Comparison of ENCODE assay signal across 8 cellular contexts in genomic region chr1:26145041-26145959, GRCh38. TPM values are rescaled to one million over a fixed set of nuclear protein-coding genes. Genes with fewer than 3 reads are reported as not detected.
DNase-seq lines count a peak whose midpoint lies in the region; ATAC-seq and TF ChIP-seq lines count a peak whose summit lies in the region.

No MANE protein-coding gene starts in this region.

- H3K27me3 Mint-ChIP-seq in central memory CD8-positive, alpha-beta T cell = peaks cover 47% of the 10 kb centered on the region

- H3K36me3 ChIP-seq in BE2C = no peaks in the 10 kb centered on the region
- no peaks in the 10 kb centered on the region for H3K36me3 ChIP-seq in HEK293 (ENCODE audit: control insufficient read depth in 2 of 2, insufficient read depth in 1 of 2, low read length in 2 of 2)

- POLR2A ChIA-PET in HEK293 (lab: Yijun Ruan, JAX) = interaction anchor here (0.5 to 1.6 kb wide), 8 partner anchors 8 to 110 kb away, joined by 3 to 10 read pairs (median 4); partner anchors contain the start of genes CEP85, PDIK1L and ZNF593

- CTCF ChIA-PET in HEK293 (lab: Yijun Ruan, JAX) = interaction anchor here (0.6 to 7.4 kb wide), 44 partner anchors 9 to 272 kb away, joined by 3 to 129 read pairs (median 5); partner anchors contain the start of genes CEP85, FAM110D and ZNF593

- TF ChIP-seq CTCF in BE2C (IDR thresholded peaks at IDR 0.05; ENCODE audit: low read depth, low read length) (peak; percentile 68), HEK293 (tag by site-specific recombination; IDR thresholded peaks at IDR 0.05) (peak; percentile 79)

- H3K4me3 Mint-ChIP-seq in central memory CD8-positive, alpha-beta T cell = no peak overlapping the region

- DNase-seq in BE2C (peak; percentile 75), NCI-H446 (lab: John Stamatoyannopoulos, UW) (peak; percentile 89 to 90), left colon (peak; percentile 77 to 88)
- peak; percentile 56 to 58 for DNase-seq in central memory CD8-positive, alpha-beta T cell (ENCODE audit: low spot score in 2 of 2)
- DNase-seq in stimulated activated CD4-positive, alpha-beta T cell treated with anti-CD3 and anti-CD28 coated beads, Interleukin-2, amount 100 ng/mL, for 4 hours (ENCODE audit: low read depth) = peak; percentile 59

- H3K9me3 ChIP-seq in BE2C (no peaks in the 10 kb centered on the region), HEK293 (ENCODE audit: control insufficient read depth, insufficient read depth, low read depth, low read length) (no peaks in the 10 kb centered on the region)

- peak; percentile 67 to 92 for ATAC-seq in activated CD4-positive, CD25-positive, alpha-beta regulatory T cell treated with anti-CD3 and anti-CD28 coated beads, Interleukin-2, amount 50 U/mL, for 24 hours
- peak; percentile 73 for ATAC-seq in central memory CD8-positive, alpha-beta T cell (replicated peaks; ENCODE audit: extremely low read depth, poor library complexity, severe bottlenecking)
- peak; percentile 99 for ATAC-seq in left colon
- no peak for ATAC-seq in HG03521 (IDR thresholded peaks at IDR 0.05; ENCODE audit: unreplicated experiment)

- H3K4me1 ChIP-seq in BE2C (no peaks in the 10 kb centered on the region), HEK293 (ENCODE audit: control insufficient read depth, insufficient read depth, low read length) (no peaks in the 10 kb centered on the region)

- intact Hi-C loops in left colon (cut with DNase I, micrococcal nuclease) = loop anchor here (2.0 to 5.0 kb wide), 3 partner anchors 40 to 108 kb away; no protein-coding TSS in a partner anchor

- no peak overlapping the region for H3K4me3 ChIP-seq in BE2C (ENCODE audit: low read depth, low read length)
- H3K4me3 ChIP-seq in HEK293 (ENCODE audit: low read depth, low read length) = no peak overlapping the region

- peaks cover 5% of the 10 kb centered on the region for H3K4me1 Mint-ChIP-seq in central memory CD8-positive, alpha-beta T cell

- H3K27ac Mint-ChIP-seq in central memory CD8-positive, alpha-beta T cell (ENCODE audit: low read depth) = no peak overlapping the region

- H3K27me3 ChIP-seq in BE2C = no peaks in the 10 kb centered on the region

- H3K9me3 Mint-ChIP-seq in central memory CD8-positive, alpha-beta T cell = no peaks in the 10 kb centered on the region

- H3K36me3 Mint-ChIP-seq in central memory CD8-positive, alpha-beta T cell (ENCODE audit: insufficient read depth) = peaks cover 1% of the 10 kb centered on the region

- H3K27ac ChIP-seq in HEK293 (ENCODE audit: extremely low read depth, low read depth, low read length) = no peak overlapping the region

TF ChIP-seq in HEK293, 187 proteins besides CTCF, POLR2A, EP300 and RAD21:
- peak; percentile 50; the same call in 1 of the 2 replicates for TF ChIP-seq ZNF561 (tag by site-specific recombination; IDR thresholded peaks at IDR 0.05; ENCODE audit: borderline replicate concordance)
- 0 out of 2 replicates have a peak, but pooled peaks have one; percentile 25 for TF ChIP-seq GLIS2 (tag by site-specific recombination; IDR thresholded peaks at IDR 0.05)
- TF ChIP-seq ZNF394 (tag by site-specific recombination; IDR thresholded peaks at IDR 0.05; ENCODE audit: borderline replicate concordance) = peak; percentile 42; the same call in 1 of the 2 replicates
- TF ChIP-seq ZNF747 (tag by site-specific recombination; IDR thresholded peaks at IDR 0.05) = no peak
- TF ChIP-seq KLF10 (tag by site-specific recombination; IDR thresholded peaks at IDR 0.05) = 0 out of 2 replicates have a peak, but pooled peaks have one; percentile 25
- TF ChIP-seq ZSCAN30 (tag by site-specific recombination; IDR thresholded peaks at IDR 0.05) = 0 out of 2 replicates have a peak, but pooled peaks have one; percentile 29
- TF ChIP-seq ZNF341 (tag by site-specific recombination; IDR thresholded peaks at IDR 0.05; ENCODE audit: low read depth) = 0 out of 2 replicates have a peak, but pooled peaks have one; percentile 18
- TF ChIP-seq SP7 (tag by site-specific recombination; IDR thresholded peaks at IDR 0.05) = peak; percentile 19; the same call in 1 of the 2 replicates
- no peak for TF ChIP-seq SCRT1 (tag by site-specific recombination; IDR thresholded peaks at IDR 0.05; ENCODE audit: borderline replicate concordance)
- peak; percentile 67 for TF ChIP-seq ZIC2 (tag by site-specific recombination; IDR thresholded peaks at IDR 0.05)
- TF ChIP-seq ZNF660 (tag by site-specific recombination; IDR thresholded peaks at IDR 0.05) = peak; percentile 56; the same call in 1 of the 2 replicates
- no peak for TF ChIP-seq ZNF596 (tag by site-specific recombination; IDR thresholded peaks at IDR 0.05)
- peak; percentile 91 for TF ChIP-seq ZNF335 (tag by site-specific recombination; conservative IDR thresholded peaks at IDR 0.05)
- TF ChIP-seq ZNF654 (tag by site-specific recombination; IDR thresholded peaks at IDR 0.05; ENCODE audit: low read depth) = peak; percentile 87
- TF ChIP-seq IKZF3 (tag by site-specific recombination; IDR thresholded peaks at IDR 0.05) = peak; percentile 82
- no peak for TF ChIP-seq ZBTB44 (tag by site-specific recombination; IDR thresholded peaks at IDR 0.05)
TF ChIP-seq in HEK293: peak in this region for 12.

RNA-seq across cellular contexts. Expression of gene FAM110D, which starts 13.6 kb away (rescaled TPM):
- 1.7 TPM for polyA plus RNA-seq in BE2C (2012; ENCODE audit: insufficient read depth, insufficient read length, low read depth)
- total RNA-seq in left colon = 1 to 10 TPM in 1 of 2 donors, under 1 TPM in 1; 0.85 to 1.0 TPM

RNA-seq across cellular contexts. Expression of gene C1orf232, which starts 23.5 kb away (rescaled TPM):
- not detected for polyA plus RNA-seq in BE2C (2012; ENCODE audit: insufficient read depth, insufficient read length, low read depth)
- total RNA-seq in left colon = not detected

RNA-seq across cellular contexts. Expression of gene ZNF593, which starts 24.4 kb away (rescaled TPM):
- 226 TPM for polyA plus RNA-seq in BE2C (2012; ENCODE audit: insufficient read depth, insufficient read length, low read depth)
- 10 to 100 TPM; 17.6 to 21.2 TPM for total RNA-seq in left colon

RNA-seq across cellular contexts. Expression of gene ZNF593OS, which starts 26.3 kb away (rescaled TPM):
- 4.0 TPM for polyA plus RNA-seq in BE2C (2012; ENCODE audit: insufficient read depth, insufficient read length, low read depth)
- not detected for total RNA-seq in left colon

RNA-seq across cellular contexts. Expression of gene CNKSR1, which starts 32.0 kb away (rescaled TPM):
- 0.36 TPM for polyA plus RNA-seq in BE2C (2012; ENCODE audit: insufficient read depth, insufficient read length, low read depth)
- total RNA-seq in left colon = 10 to 100 TPM; 37.3 to 45.6 TPM
